ENCODE assay signal across 10 cellular contexts in the genomic region with DNA sequence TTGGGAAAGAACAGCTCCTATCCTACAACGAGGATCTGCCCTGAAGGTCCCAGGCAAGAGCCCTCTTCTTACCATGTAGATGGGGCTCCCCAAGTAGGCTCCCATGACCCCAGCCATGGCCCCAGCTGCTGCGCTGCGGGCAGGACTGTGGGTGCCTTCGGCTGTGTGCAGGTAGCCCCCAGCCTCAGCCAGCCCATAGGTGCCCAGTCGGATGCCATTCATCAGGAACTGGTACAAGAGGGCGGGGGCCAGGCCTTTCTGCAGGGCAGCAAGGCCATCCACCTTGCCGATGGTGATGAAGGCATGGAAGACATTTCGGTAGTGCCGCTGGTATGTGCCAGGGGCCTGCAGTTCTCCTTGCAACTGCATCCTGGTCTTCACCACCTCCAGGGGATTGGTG. TPM values are rescaled to one million over a fixed set of nuclear protein-coding genes. Genes with fewer than 3 reads are reported as not detected.
DNase-seq lines count a peak whose midpoint lies in the region; ATAC-seq and TF ChIP-seq lines count a peak whose summit lies in the region.
"Had no signal": no experiment of that assay in that cellular context is flagged by ENCODE, and none has a peak within 500 bp of the region (broad histone marks: within the 10 kb centered on the region; RNA-seq: fewer than 3 reads in every experiment).

No MANE protein-coding gene starts in this region.

- H3K9me2 ChIP-seq in SU-DHL-6 (replicated peaks; ENCODE audit: insufficient read depth, low read length) = no peaks in the 10 kb centered on the region

- H4K20me1 ChIP-seq in SU-DHL-6 (ENCODE audit: low read depth, low read length) = no peaks in the 10 kb centered on the region

- H3K27ac ChIP-seq in SU-DHL-6 (ENCODE audit: low read depth, low read length) (no peak overlapping the region), esophagus muscularis mucosa (replicated peaks in 1 of 4) (peak overlapping the region; percentile 87 to 91 (median 90))

- H3K36me3 ChIP-seq in SU-DHL-6 (ENCODE audit: low read length) = no peaks in the 10 kb centered on the region
- H3K36me3 ChIP-seq in esophagus muscularis mucosa = peaks cover 0 to 5% (median 0%) of the 10 kb centered on the region in 4 donors
- no peaks in the 10 kb centered on the region for H3K36me3 ChIP-seq in skeletal muscle satellite cell (ENCODE audit: insufficient read depth, low read length)

- H3K4me3 ChIP-seq in SU-DHL-6 (ENCODE audit: insufficient read depth, low read length, poor library complexity, severe bottlenecking) (no peak overlapping the region), esophagus muscularis mucosa (peak overlapping the region in 1 of 4 donors; percentile 75), skeletal muscle satellite cell (ENCODE audit: low read length) (no peak overlapping the region)

- H3K27me3 Mint-ChIP-seq in T-helper 1 cell treated with Interleukin-12 subunit alpha and Interleukin-12 subunit beta and Interleukin-4 antibody, amounts not matched to agents 30 μg/mL and 1 μg/mL, for 36 hours (ENCODE audit: low read depth) = no peaks in the 10 kb centered on the region

- no peak for DNase-seq in T-helper 1 cell
- no peak for DNase-seq in esophagus muscularis mucosa (ENCODE audit: extremely low spot score)
- DNase-seq in D341Med (ENCODE audit: low spot score) = no peak
- no peak for DNase-seq in SHP77 (lab: John Stamatoyannopoulos, UW)

- peaks cover 29% of the 10 kb centered on the region for H3K4me1 Mint-ChIP-seq in T-helper 1 cell treated with Interleukin-12 subunit alpha and Interleukin-12 subunit beta and Interleukin-4 antibody, amounts not matched to agents 30 μg/mL and 1 μg/mL, for 36 hours (ENCODE audit: low read depth)

- TF ChIP-seq EP300 in esophagus muscularis mucosa (IDR thresholded peaks at IDR 0.05) = no peak

- intact Hi-C loops in esophagus muscularis mucosa (cut with DNase I) = no loop called here

- peaks cover 9% of the 10 kb centered on the region for H3K36me3 Mint-ChIP-seq in T-helper 1 cell treated with Interleukin-12 subunit alpha and Interleukin-12 subunit beta and Interleukin-4 antibody, amounts not matched to agents 30 μg/mL and 1 μg/mL, for 36 hours (ENCODE audit: low read depth)

- H3K4me3 Mint-ChIP-seq in T-helper 1 cell treated with Interleukin-12 subunit alpha and Interleukin-12 subunit beta and Interleukin-4 antibody, amounts not matched to agents 30 μg/mL and 1 μg/mL, for 36 hours = peak overlapping the region; percentile 90

- TF ChIP-seq POLR2A in esophagus muscularis mucosa (IDR thresholded peaks at IDR 0.05; ENCODE audit: low read depth) = no peak

- TF ChIP-seq CTCF in SU-DHL-6 (IDR thresholded peaks at IDR 0.05; ENCODE audit: insufficient read depth, low read length, poor library complexity, severe bottlenecking) (no peak), esophagus muscularis mucosa (IDR thresholded peaks at IDR 0.05) (no peak)

- no peaks in the 10 kb centered on the region for H3K27me3 ChIP-seq in SU-DHL-6 (ENCODE audit: low read length)
- H3K27me3 ChIP-seq in esophagus muscularis mucosa = no peaks in the 10 kb centered on the region
- no peaks in the 10 kb centered on the region for H3K27me3 ChIP-seq in skeletal muscle satellite cell (ENCODE audit: control insufficient read depth, insufficient read depth, low read length)

- no peak overlapping the region for H2AFZ ChIP-seq in SU-DHL-6 (ENCODE audit: low read depth, low read length, severe bottlenecking)

- peaks cover 1% of the 10 kb centered on the region; the same call in 1 of the 2 replicates for H3K79me2 ChIP-seq in SU-DHL-6 (ENCODE audit: insufficient read depth, low read length)

- H3K9ac ChIP-seq in SU-DHL-6 (ENCODE audit: low read length) (peak overlapping the region; percentile 69), skeletal muscle satellite cell (ENCODE audit: low read depth, low read length) (no peak overlapping the region)

- H3K27ac Mint-ChIP-seq in T-helper 1 cell treated with Interleukin-12 subunit alpha and Interleukin-12 subunit beta and Interleukin-4 antibody, amounts not matched to agents 30 μg/mL and 1 μg/mL, for 36 hours = peak overlapping the region; percentile 93

- ATAC-seq in GM21786 (IDR thresholded peaks at IDR 0.05; ENCODE audit: unreplicated experiment) = no peak

- H3K9me3 ChIP-seq in SU-DHL-6 (ENCODE audit: insufficient read depth, low read length) = no peaks in the 10 kb centered on the region
- no peaks in the 10 kb centered on the region for H3K9me3 ChIP-seq in esophagus muscularis mucosa
- H3K9me3 ChIP-seq in skeletal muscle satellite cell (replicated peaks; ENCODE audit: low read length) = no peaks in the 10 kb centered on the region

- peaks cover 8% of the 10 kb centered on the region; the same call in 1 of the 2 replicates for H3F3A ChIP-seq in SU-DHL-6 (ENCODE audit: insufficient read depth)

- H3K4me2 ChIP-seq in SU-DHL-6 (ENCODE audit: low read depth, low read length, poor library complexity, severe bottlenecking) (peak overlapping the region; percentile 79), skeletal muscle satellite cell (ENCODE audit: low read length) (peak overlapping the region; percentile 84)

- WGBS in esophagus muscularis mucosa = no CpG with 5 or more reads among the region's 9 CpGs

- H3K9me3 Mint-ChIP-seq in T-helper 1 cell treated with Interleukin-12 subunit alpha and Interleukin-12 subunit beta and Interleukin-4 antibody, amounts not matched to agents 30 μg/mL and 1 μg/mL, for 36 hours = no peaks in the 10 kb centered on the region

- H3K4me1 ChIP-seq in esophagus muscularis mucosa = peaks cover 14 to 36% (median 25%) of the 10 kb centered on the region in 4 donors
- H3K4me1 ChIP-seq in skeletal muscle satellite cell (ENCODE audit: control insufficient read depth, insufficient read depth, low read length) = peaks cover 12% of the 10 kb centered on the region

RNA-seq across cellular contexts. Expression of gene SLC25A35, which starts 0.8 kb away (rescaled TPM):
- total RNA-seq in esophagus muscularis mucosa = 1 to 10 TPM in 3 of 4 donors, under 1 TPM in 1; 0.99 to 2.5 (median 1.3) TPM
- 0.44 and 0.51 TPM in 2 replicates for total RNA-seq in skeletal muscle satellite cell (2012; rRNA removed)

RNA-seq across cellular contexts. Expression of gene RANGRF, which starts 5.9 kb away (rescaled TPM):
- total RNA-seq in esophagus muscularis mucosa = 10 to 100 TPM; 26.5 to 43.6 (median 34.4) TPM
- total RNA-seq in skeletal muscle satellite cell (2012; rRNA removed) = 6.3 and 12.2 TPM in 2 replicates

RNA-seq across cellular contexts. Expression of gene ARHGEF15, which starts 15.7 kb away (rescaled TPM):
- 10 to 100 TPM in 2 of 4 donors, 1 to 10 TPM in 2; 3.3 to 19.8 (median 12.6) TPM for total RNA-seq in esophagus muscularis mucosa
- total RNA-seq in skeletal muscle satellite cell (2012; rRNA removed) = not detected in 2 replicates
- total RNA-seq: A673 had no signal

RNA-seq across cellular contexts. Expression of gene PFAS, which starts 45.3 kb away (rescaled TPM):
- 10 to 100 TPM in 2 of 4 donors, 1 to 10 TPM in 2; 8.8 to 15.2 (median 11.2) TPM for total RNA-seq in esophagus muscularis mucosa
- total RNA-seq in skeletal muscle satellite cell (2012; rRNA removed) = 53.0 and 58.8 TPM in 2 replicates

RNA-seq across cellular contexts. Expression of gene ODF4, which starts 45.3 kb away (rescaled TPM):
- not detected for total RNA-seq in esophagus muscularis mucosa
- not detected in 2 replicates for total RNA-seq in skeletal muscle satellite cell (2012; rRNA removed)
- total RNA-seq: A673, lung microvascular endothelial cell had no signal
